ENCODE assay signal across 1 cellular context in genomic region chr19:33419763-33420080, GRCh38.
TF ChIP-seq lines count a peak whose summit lies in the region.

No MANE protein-coding gene starts in this region.

TF ChIP-seq in SK-N-SH, 30 proteins besides CTCF, POLR2A, EP300 and RAD21 (continued from another document):
- TF ChIP-seq REST (IDR thresholded peaks at IDR 0.05; ENCODE audit: low read depth, low read length) (no peak), USF1 (IDR thresholded peaks at IDR 0.05; ENCODE audit: borderline replicate concordance, low read depth) (no peak), POLR2AphosphoS5 (IDR thresholded peaks at IDR 0.05; ENCODE audit: low read depth, low read length) (no peak)
